Comparison of ENCODE assay signal across 8 cellular contexts in the genomic region with DNA sequence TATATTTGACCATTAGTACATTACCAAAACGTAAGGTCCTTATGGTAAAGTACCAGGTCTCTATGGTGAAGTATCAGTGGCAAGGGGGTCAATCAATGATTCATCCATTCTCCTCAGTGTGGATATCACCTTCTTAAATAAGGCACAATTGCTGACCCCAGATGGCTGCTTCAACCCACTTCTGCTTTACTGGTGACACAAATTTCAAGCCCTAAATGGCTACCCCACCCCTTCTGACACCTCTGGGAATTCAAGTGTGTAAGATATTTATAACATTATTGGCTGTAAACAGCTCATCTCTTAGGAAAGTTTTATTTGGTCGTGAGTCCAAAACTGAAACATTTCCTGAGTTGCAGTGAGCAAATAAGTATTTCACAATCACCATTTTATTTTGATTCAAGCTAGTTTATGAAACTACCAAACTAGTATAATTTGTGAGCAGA. TPM values are rescaled to one million over a fixed set of nuclear protein-coding genes. Genes with fewer than 3 reads are reported as not detected.
DNase-seq lines count a peak whose midpoint lies in the region; ATAC-seq lines count a peak whose summit lies in the region.

No MANE protein-coding gene starts in this region.

- DNase-seq in GF-D8 (lab: John Stamatoyannopoulos, UW): peak; percentile 52
- DNase-seq in HCEC 1CT: peak; percentile 73
- DNase-seq in NOMO-1 treated with dmso at 0.1 percent for 144 hours (lab: John Stamatoyannopoulos, UW; ENCODE audit: unreplicated experiment): peak; percentile 49
- DNase-seq in left cardiac atrium: peak; percentile 36
- no peak for DNase-seq in superior temporal gyrus (ENCODE audit: extremely low spot score)
- DNase-seq in Ammon's horn (ENCODE audit: low spot score): no peak
- no peak for DNase-seq in COLO668 (lab: John Stamatoyannopoulos, UW; ENCODE audit: unreplicated experiment)
- DNase-seq in NCI-H510A (lab: John Stamatoyannopoulos, UW): no peak

- intact Hi-C loops in left cardiac atrium (cut with DNase I): no loop called here

- peak; percentile 68 to 90 for ATAC-seq in left cardiac atrium

RNA-seq across cellular contexts. Expression of a gene that starts 7.9 kb away (rescaled TPM):
- total RNA-seq in left cardiac atrium: 10 to 100 TPM; 14.3 to 15.8 TPM

RNA-seq across cellular contexts. Expression of a gene that starts 34.3 kb away (rescaled TPM):
- 10 to 100 TPM; 40.1 to 50.7 TPM for total RNA-seq in left cardiac atrium

Comparison
In these comparisons a context has a peak if more than half of its experiments do, and no peak if none do; other contexts are left out.
1. DNase-seq: peak in GF-D8 (single experiment), HCEC 1CT (single experiment), NOMO-1 treated with dmso at 0.1 percent for 144 hours (single experiment) and left cardiac atrium (single experiment); none in superior temporal gyrus (single experiment), Ammon's horn (single experiment), COLO668 (single experiment) and NCI-H510A (single experiment).